Comparison of ENCODE assay signal across 8 cellular contexts in the genomic region with DNA sequence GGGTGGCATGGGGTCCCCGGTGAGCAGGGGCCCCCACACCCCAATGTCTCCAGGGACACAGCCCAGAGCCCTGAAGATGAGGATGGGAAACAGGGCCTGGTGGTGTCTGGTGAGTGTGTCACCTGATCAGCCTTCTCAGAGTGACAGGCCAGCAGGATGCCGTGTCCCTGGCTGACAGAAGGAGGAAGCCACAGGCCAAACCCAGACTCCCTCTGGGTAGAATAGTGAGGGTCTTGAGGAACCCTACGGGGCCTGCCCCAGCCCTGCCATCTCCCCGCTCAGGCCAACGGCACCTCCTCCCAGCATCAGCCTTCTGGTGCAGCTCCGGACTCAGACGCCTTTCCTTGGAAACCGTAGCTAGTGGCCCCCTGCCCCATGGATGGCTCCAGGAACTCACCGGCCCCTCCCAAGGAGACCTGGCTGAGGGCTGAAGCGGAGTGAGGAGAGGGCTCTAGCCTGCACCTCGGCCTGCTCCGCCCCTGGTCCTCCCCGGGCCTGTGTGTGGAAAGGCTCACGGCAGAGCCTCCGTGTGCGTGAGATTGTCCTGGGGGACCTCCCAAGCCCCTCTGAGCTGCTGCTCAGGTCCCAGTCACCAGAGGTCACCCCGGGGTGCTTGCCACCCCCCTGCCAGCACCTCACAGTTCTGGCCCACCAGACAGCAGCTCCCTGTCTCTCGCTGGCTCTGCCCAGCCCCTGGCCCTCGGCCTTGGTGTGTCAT. TPM values are rescaled to one million over a fixed set of nuclear protein-coding genes. Genes with fewer than 3 reads are reported as not detected.
DNase-seq lines count a peak whose midpoint lies in the region; ATAC-seq and TF ChIP-seq lines count a peak whose summit lies in the region.

No MANE protein-coding gene starts in this region.

- H3K36me3 Mint-ChIP-seq in CD4-positive, alpha-beta T cell (ENCODE audit: low read depth) = peaks cover 34% of the 10 kb centered on the region
- H3K36me3 Mint-ChIP-seq in IgD-negative memory B cell = no peaks in the 10 kb centered on the region
- H3K36me3 Mint-ChIP-seq in nephron progenitor cell (ENCODE audit: low read depth) = peaks cover 4% of the 10 kb centered on the region

- DNase-seq in CD4-positive, alpha-beta T cell = no peak
- DNase-seq in cerebellum (ENCODE audit: low spot score) (peak; percentile 44), osteoblast (ENCODE audit: insufficient read length, low spot score, missing footprints) (peak; percentile 79), nephron progenitor cell (no peak), HT-29 (ENCODE audit: low spot score) (no peak), mesenteric fat pad (ENCODE audit: low spot score) (no peak)
- DNase-seq in activated CD8-positive, alpha-beta memory T cell treated with anti-CD3 and anti-CD28 coated beads, Interleukin-2, amount 50 U/mL, for 4 hours = no peak

- H2AFZ ChIP-seq in osteoblast (ENCODE audit: low read length) = no peak overlapping the region

- no peak overlapping the region for H3K4me3 ChIP-seq in osteoblast (ENCODE audit: insufficient read depth, low read length)

- no peak overlapping the region for H3K4me3 Mint-ChIP-seq in CD4-positive, alpha-beta T cell
- H3K4me3 Mint-ChIP-seq in IgD-negative memory B cell (peak overlapping the region in 3 of 4 donors; percentile 47 to 89 (median 74)), nephron progenitor cell (no peak overlapping the region)

- CTCF ChIA-PET in CD4-positive, alpha-beta T cell (lab: Charles Lee) = interaction anchor here (0.8 to 1.8 kb wide), 3 partner anchors 29 to 33 kb away, joined by 3 to 12 read pairs (median 5); no protein-coding TSS in a partner anchor

- no peak overlapping the region for H3K4me2 ChIP-seq in osteoblast (ENCODE audit: insufficient read depth, low read length)

- H3K27me3 ChIP-seq in CD4-positive, alpha-beta T cell (ENCODE audit: control insufficient read depth, insufficient read depth, low read length) = no peaks in the 10 kb centered on the region
- no peaks in the 10 kb centered on the region for H3K27me3 ChIP-seq in osteoblast (ENCODE audit: insufficient read depth, low read length)

- intact Hi-C loops in CD4-positive, alpha-beta T cell (cut with DNase I, micrococcal nuclease) = no loop called here

- H3K9me3 ChIP-seq in CD4-positive, alpha-beta T cell (ENCODE audit: control insufficient read depth, low read length) = no peaks in the 10 kb centered on the region
- H3K9me3 ChIP-seq in osteoblast (ENCODE audit: low read depth, low read length) = no peaks in the 10 kb centered on the region

- H3K36me3 ChIP-seq in osteoblast (ENCODE audit: insufficient read depth, low read length) = peaks cover under 1% of the 10 kb centered on the region

- no peak for ATAC-seq in CD4-positive, alpha-beta T cell (ENCODE audit: poor library complexity)

- H3K4me1 Mint-ChIP-seq in CD4-positive, alpha-beta T cell (ENCODE audit: low read depth) = peaks cover 43% of the 10 kb centered on the region
- H3K4me1 Mint-ChIP-seq in IgD-negative memory B cell (peaks cover 24 to 36% (median 36%) of the 10 kb centered on the region in 3 donors), nephron progenitor cell (peaks cover 61% of the 10 kb centered on the region)

- POLR2A ChIA-PET in CD4-positive, alpha-beta T cell (lab: Charles Lee) = interaction anchor here (1.4 to 1.6 kb wide), 3 partner anchors 8 to 29 kb away, joined by 3 to 7 read pairs (median 4); no protein-coding TSS in a partner anchor

- H4K20me1 ChIP-seq in osteoblast (ENCODE audit: insufficient read depth, low read length) = peaks cover 81% of the 10 kb centered on the region

- H3K4me1 ChIP-seq in osteoblast (ENCODE audit: insufficient read depth, low read length) = peaks cover 36% of the 10 kb centered on the region

- no peak for TF ChIP-seq CTCF in CD4-positive, alpha-beta T cell (IDR thresholded peaks at IDR 0.05)
- TF ChIP-seq CTCF in osteoblast (IDR thresholded peaks at IDR 0.05; ENCODE audit: extremely low read depth, low read depth, low read length) (no peak), nephron progenitor cell (IDR thresholded peaks at IDR 0.05) (no peak)

- no peaks in the 10 kb centered on the region for H3K9me3 Mint-ChIP-seq in CD4-positive, alpha-beta T cell
- H3K9me3 Mint-ChIP-seq in IgD-negative memory B cell (no peaks in the 10 kb centered on the region), nephron progenitor cell (no peaks in the 10 kb centered on the region)

- no peaks in the 10 kb centered on the region for H3K27me3 Mint-ChIP-seq in CD4-positive, alpha-beta T cell
- H3K27me3 Mint-ChIP-seq in IgD-negative memory B cell (no peaks in the 10 kb centered on the region), nephron progenitor cell (ENCODE audit: low read depth, poor library complexity) (no peaks in the 10 kb centered on the region)

- peaks cover 6% of the 10 kb centered on the region for H3K79me2 ChIP-seq in osteoblast (ENCODE audit: insufficient read depth, low read length)

- H3K27ac Mint-ChIP-seq in CD4-positive, alpha-beta T cell = peak overlapping the region; percentile 81
- H3K27ac Mint-ChIP-seq in IgD-negative memory B cell (peak overlapping the region in 2 of 3 donors; percentile 91 to 97), nephron progenitor cell (no peak overlapping the region)

- H3K27ac ChIP-seq in CD4-positive, alpha-beta T cell (ENCODE audit: low read depth, low read length) = peak overlapping the region; percentile 16
- H3K27ac ChIP-seq in osteoblast (ENCODE audit: low read depth, low read length) = peak overlapping the region; percentile 42

RNA-seq across cellular contexts. Expression of a gene that starts 6.0 kb away (rescaled TPM):
- total RNA-seq in CD4-positive, alpha-beta T cell = 100 to 1,000 TPM; 166 to 168 TPM
- 16.9 TPM for polyA plus RNA-seq in IgD-negative memory B cell
- total RNA-seq in cerebellum (83.9 TPM), osteoblast (11.2 and 12.7 TPM in 2 replicates), mesenteric fat pad (58.4 TPM)
- 95.0 and 102 TPM in 2 replicates for total RNA-seq in HT-29 (2014; rRNA removed; shearing (Covaris generic))

RNA-seq across cellular contexts. Expression of a gene that starts 48.7 kb away (rescaled TPM):
- total RNA-seq in CD4-positive, alpha-beta T cell = 1 to 10 TPM; 1.3 to 1.8 TPM
- polyA plus RNA-seq in IgD-negative memory B cell = 1.7 TPM
- 3.0 TPM for total RNA-seq in cerebellum
- total RNA-seq in osteoblast = 3.3 and 3.8 TPM in 2 replicates
- total RNA-seq in HT-29 (2014; rRNA removed; shearing (Covaris generic)) = not detected in 2 replicates
- 25.1 TPM for total RNA-seq in mesenteric fat pad

RNA-seq across cellular contexts. Expression of a gene that starts 53.3 kb away (rescaled TPM):
- total RNA-seq in CD4-positive, alpha-beta T cell = under 1 TPM; 0.16 to 0.39 TPM
- not detected for polyA plus RNA-seq in IgD-negative memory B cell
- total RNA-seq in cerebellum (0.73 TPM), osteoblast (under 0.01 TPM in 1 of 2 replicates, not detected in the other), mesenteric fat pad (2.2 TPM)
- 0.08 and 0.58 TPM in 2 replicates for total RNA-seq in HT-29 (2014; rRNA removed; shearing (Covaris generic))

Comparison
In these comparisons a context has a peak if more than half of its experiments do, and no peak if none do; other contexts are left out.
1. DNase-seq: peak in cerebellum (single experiment) and osteoblast (single experiment); none in CD4-positive, alpha-beta T cell (0 of 10), nephron progenitor cell (single experiment), activated CD8-positive, alpha-beta memory T cell treated with anti-CD3 and anti-CD28 coated beads, Interleukin-2, amount 50 U/mL, for 4 hours (single experiment), HT-29 (single experiment) and mesenteric fat pad (single experiment).
2. H3K4me3 Mint-ChIP-seq: peak in IgD-negative memory B cell (3 of 4); none in CD4-positive, alpha-beta T cell (single experiment) and nephron progenitor cell (single experiment).